In genomic region chr3:3127432-3128010, GRCh38 we compare ENCODE assay signal across 1 cellular context.
TF ChIP-seq lines count a peak whose summit lies in the region.

No MANE protein-coding gene starts in this region.

TF ChIP-seq in SK-N-SH, 30 proteins besides CTCF, POLR2A, EP300 and RAD21 (continued from another document):
- no peak for TF ChIP-seq TCF12 (IDR thresholded peaks at IDR 0.05)
- no peak for TF ChIP-seq ELF1 (IDR thresholded peaks at IDR 0.05)
